Comparison of ENCODE assay signal across 27 cellular contexts in the genomic region with DNA sequence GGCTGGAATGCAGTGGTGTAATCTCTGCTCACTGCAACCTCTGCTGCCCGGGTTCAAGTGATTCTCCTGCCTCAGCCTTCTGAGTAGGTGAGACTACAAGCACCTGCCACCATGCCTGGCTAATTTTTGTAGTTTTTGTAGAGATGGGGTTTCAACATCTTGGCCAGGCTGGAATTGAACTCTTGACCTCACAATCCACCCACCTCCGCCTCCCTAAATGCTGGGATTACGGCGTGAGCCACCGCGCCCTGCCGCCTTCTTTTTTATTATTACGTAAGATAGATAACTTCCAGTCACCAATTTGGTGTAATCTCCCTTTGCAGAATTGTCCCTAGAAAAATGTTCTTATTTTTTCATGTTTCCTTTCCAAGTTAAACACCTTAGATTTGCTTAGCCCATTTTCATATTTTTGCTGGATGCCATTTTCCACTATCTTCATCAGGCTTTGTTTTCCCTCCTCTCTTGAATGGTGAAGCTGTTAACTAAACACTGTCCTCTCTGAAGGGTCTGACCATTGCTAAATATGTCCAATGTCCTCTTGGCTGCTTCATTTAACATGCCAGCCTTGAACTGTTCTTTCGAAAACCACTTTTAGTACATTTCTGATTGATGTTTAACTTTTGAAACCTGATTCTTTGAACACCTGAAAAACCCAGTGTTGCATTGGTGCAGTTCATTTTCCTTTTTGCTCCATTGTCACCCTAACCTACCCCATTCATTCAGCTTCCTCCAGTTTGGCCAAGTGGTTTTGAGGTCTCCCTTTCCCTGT.
"Had no signal": no experiment of that assay in that cellular context is flagged by ENCODE, and none has a peak within 500 bp of the region (broad histone marks: within the 10 kb centered on the region; RNA-seq: fewer than 3 reads in every experiment).

No MANE protein-coding gene starts in this region.

- DNase-seq: activated CD4-positive, alpha-beta memory T cell treated with anti-CD3 and anti-CD28 coated beads, Interleukin-2, amount 10 ng/mL, durations not matched to agents 7 days and 5 days; activated CD4-positive, alpha-beta T cell treated with anti-CD3 and anti-CD28 coated beads for 1 hour; activated CD4-positive, alpha-beta T cell treated with anti-CD3 and anti-CD28 coated beads for 4 hours; activated CD4-positive, alpha-beta T cell treated with anti-CD3 and anti-CD28 coated beads, Interleukin-2, amount 10 ng/mL, durations not matched to agents 7 days and 5 days; activated CD4-positive, alpha-beta T cell treated with anti-CD3 and anti-CD28 coated beads, Interleukin-2, amount 50 U/mL, for 4 hours; activated CD8-positive, alpha-beta memory T cell treated with anti-CD3 and anti-CD28 coated beads, Interleukin-2, amount 50 U/mL, for 48 hours; activated effector memory CD4-positive, alpha-beta T cell treated with Interleukin-2 at 50 U/mL for 16 hours; activated gamma-delta T cell treated with Interleukin-2 at 50 U/mL for 16 hours; activated naive CD4-positive, alpha-beta T cell treated with anti-CD3 and anti-CD28 coated beads, Interleukin-2, amount 50 U/mL, for 16 hours; activated naive CD4-positive, alpha-beta T cell treated with Interleukin-2 at 50 U/mL for 16 hours; activated T-cell treated with anti-CD3 and anti-CD28 coated beads for 4 hours; activated T-cell treated with anti-CD3 and anti-CD28 coated beads, Interleukin-2, amount 50 U/mL, for 4 hours; amniotic stem cell; anterior cingulate cortex; brain microvascular endothelial cell; dorsolateral prefrontal cortex; effector memory CD4-positive, alpha-beta T cell; endodermal cell; foreskin keratinocyte; gastrocnemius medialis; glutamatergic neuron; heart left ventricle; T-helper 2 cell had no signal

- H3K4me1 ChIP-seq: esophagus muscularis mucosa, foreskin keratinocyte, gastrocnemius medialis, heart left ventricle had no signal

- H3K27ac ChIP-seq: brain microvascular endothelial cell, coronary artery, dorsolateral prefrontal cortex, esophagus muscularis mucosa, foreskin keratinocyte, gastrocnemius medialis, heart left ventricle had no signal

- H3K4me3 ChIP-seq: coronary artery, dorsolateral prefrontal cortex, esophagus muscularis mucosa, gastrocnemius medialis, heart left ventricle had no signal

- H3K27me3 ChIP-seq: brain microvascular endothelial cell, dorsolateral prefrontal cortex, esophagus muscularis mucosa, foreskin keratinocyte, gastrocnemius medialis, heart left ventricle had no signal

- H3K9me3 ChIP-seq: esophagus muscularis mucosa, gastrocnemius medialis, heart left ventricle had no signal

- FAIRE-seq: astrocyte had no signal

- ATAC-seq: activated T-cell treated with anti-CD3 and anti-CD28 coated beads, Interleukin-2, amount 50 U/mL, for 4 hours; activated T-helper 17 cell treated with anti-CD3 and anti-CD28 coated beads, Interleukin-2, amount 50 U/mL, for 72 hours; foreskin keratinocyte; gastrocnemius medialis; heart left ventricle had no signal

- H3K36me3 ChIP-seq: brain microvascular endothelial cell, esophagus muscularis mucosa, gastrocnemius medialis, heart left ventricle had no signal
